Comparison of ENCODE assay signal across 31 cellular contexts in the genomic region with DNA sequence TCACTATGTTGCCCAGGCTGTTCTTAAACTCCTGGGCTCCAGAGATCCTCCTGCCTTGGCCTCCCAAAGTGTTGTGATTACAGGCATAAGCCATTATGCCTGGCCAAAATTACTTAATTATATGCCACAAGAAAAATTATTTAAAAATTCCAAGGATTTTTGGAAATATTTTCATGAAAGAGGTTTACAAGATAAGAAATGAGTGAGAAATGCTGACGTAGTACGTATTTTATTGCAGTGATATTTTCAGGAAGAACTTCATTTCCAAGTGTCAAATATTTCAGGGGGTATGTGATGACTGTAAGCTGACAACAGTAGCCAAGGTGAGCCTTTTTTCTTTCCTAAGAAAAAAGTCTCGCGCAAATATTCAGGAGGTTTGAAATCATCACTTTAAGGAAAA.
"Had no signal": no experiment of that assay in that cellular context is flagged by ENCODE, and none has a peak within 500 bp of the region (broad histone marks: within the 10 kb centered on the region; RNA-seq: fewer than 3 reads in every experiment).

No MANE protein-coding gene starts in this region.

- FAIRE-seq: colon had no signal

- ATAC-seq: activated CD4-positive, CD25-positive, alpha-beta regulatory T cell treated with anti-CD3 and anti-CD28 coated beads, Interleukin-2, amount 50 U/mL, for 24 hours; activated CD8-positive, alpha-beta T cell treated with anti-CD3 and anti-CD28 coated beads for 36 hours; activated naive CD8-positive, alpha-beta T cell treated with anti-CD3 and anti-CD28 coated beads, Interleukin-2, amount 50 U/mL, for 24 hours; body of pancreas; effector memory CD8-positive, alpha-beta T cell; foreskin keratinocyte; gastrocnemius medialis; heart left ventricle; T-helper 17 cell had no signal

- H3K4me1 ChIP-seq: adrenal gland, body of pancreas, foreskin keratinocyte, gastrocnemius medialis had no signal

- H3K27me3 ChIP-seq: adrenal gland, body of pancreas, esophagus muscularis mucosa, foreskin keratinocyte, gastrocnemius medialis, heart left ventricle had no signal

- H3K4me3 ChIP-seq: adrenal gland, body of pancreas, esophagus muscularis mucosa, gastrocnemius medialis, heart left ventricle had no signal

- H3K27ac ChIP-seq: adrenal gland, body of pancreas, esophagus muscularis mucosa, foreskin keratinocyte, gastrocnemius medialis, heart left ventricle, WERI-Rb-1 had no signal

- DNase-seq: activated B cell treated with CpG ODN at 0.5 μM for 24 hours; activated CD4-positive, alpha-beta T cell treated with anti-CD3 and anti-CD28 coated beads for 48 hours; activated CD4-positive, alpha-beta T cell treated with anti-CD3 and anti-CD28 coated beads, Interleukin-2, amount 50 U/mL, for 1 hour; activated CD4-positive, alpha-beta T cell treated with anti-CD3 and anti-CD28 coated beads, Interleukin-2, amount 50 U/mL, for 48 hours; activated CD8-positive, alpha-beta memory T cell treated with anti-CD3 and anti-CD28 coated beads for 24 hours; activated CD8-positive, alpha-beta T cell treated with anti-CD3 and anti-CD28 coated beads for 36 hours; activated effector memory CD4-positive, alpha-beta T cell treated with anti-CD3 and anti-CD28 coated beads, Interleukin-2, amount 50 U/mL, for 16 hours; activated naive CD4-positive, alpha-beta T cell treated with anti-CD3 and anti-CD28 coated beads for 36 hours; activated naive CD8-positive, alpha-beta T cell treated with anti-CD3 and anti-CD28 coated beads for 36 hours; activated naive CD8-positive, alpha-beta T cell treated with anti-CD3 and anti-CD28 coated beads, Interleukin-2, amount 50 U/mL, for 24 hours; adrenal gland; amygdala; aorta; body of pancreas; caudate nucleus; cortex of kidney; dermis blood vessel endothelial cell; effector CD4-positive, alpha-beta T cell; effector memory CD8-positive, alpha-beta T cell; erythroblast; foreskin keratinocyte; gastrocnemius medialis; glutamatergic neuron; heart left ventricle; T-helper 1 cell; T-helper 17 cell; T1000; WERI-Rb-1 had no signal

- H3K9me3 ChIP-seq: adrenal gland, body of pancreas, esophagus muscularis mucosa, gastrocnemius medialis, heart left ventricle had no signal
